Comparison of ENCODE assay signal across 8 cellular contexts in the genomic region with DNA sequence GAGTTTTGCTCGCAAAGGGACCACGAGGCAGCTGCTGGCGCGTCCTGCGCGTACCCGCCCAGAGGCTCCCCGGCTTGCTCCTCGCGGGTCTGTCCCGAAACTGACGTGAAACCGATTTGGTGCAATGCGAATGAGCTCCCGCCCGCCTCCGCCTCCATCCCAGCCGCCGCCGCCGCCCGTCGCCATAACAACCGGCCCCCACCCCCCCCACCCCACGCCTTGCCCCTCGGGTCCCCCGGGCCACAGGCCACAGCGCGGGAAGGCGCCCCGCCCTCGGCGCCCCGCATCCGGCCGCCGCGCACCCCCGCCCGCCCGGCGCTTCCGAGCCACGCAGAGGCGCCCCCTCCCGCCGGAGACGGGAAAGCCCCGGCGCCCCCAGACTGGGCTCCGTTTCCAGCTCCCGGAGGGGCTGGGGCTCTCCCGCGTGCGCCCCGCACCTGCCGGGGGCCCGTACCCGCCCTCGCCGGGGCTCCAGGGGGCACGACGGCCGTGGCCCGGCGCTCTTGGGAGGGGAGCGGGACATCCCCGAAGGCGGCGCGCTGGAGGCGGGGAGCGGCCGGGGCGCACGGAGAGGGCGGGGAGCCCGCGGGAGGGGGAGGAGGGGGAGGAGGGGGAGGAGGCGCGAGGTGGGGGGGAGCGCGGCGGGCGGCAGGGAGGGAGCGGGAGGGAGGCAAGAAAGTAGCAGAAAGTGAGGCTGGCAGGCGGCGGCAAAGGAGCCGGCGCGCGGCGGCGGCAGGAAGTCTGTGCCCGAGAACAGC. TPM values are rescaled to one million over a fixed set of nuclear protein-coding genes. Genes with fewer than 3 reads are reported as not detected.
DNase-seq lines count a peak whose midpoint lies in the region; ATAC-seq and TF ChIP-seq lines count a peak whose summit lies in the region.

Gene CAMK1D (plus strand): TSS at position 678 of the 758 bp plus-strand sequence.

- peak; percentile 78 for ATAC-seq in body of pancreas

- intact Hi-C loops in body of pancreas (cut with DNase I): no loop called here

- 0 to 2% methylated on average over 20 to 48 of the region's 95 CpGs for WGBS in body of pancreas, 2 donors
- WGBS in smooth muscle cell (ENCODE audit: low lambda C conversion rate): 2% methylated on average over 22 of the region's 95 CpGs

- TF ChIP-seq POLR2A in GM10847 (IDR thresholded peaks at IDR 0.05; ENCODE audit: extremely low read depth, insufficient read length) (peak; percentile 36), body of pancreas (IDR thresholded peaks at IDR 0.05) (peak; percentile 70 to 88 (median 82))

- H3K4me3 ChIP-seq in MG63: peak within 1 kb of the TSS; percentile 71
- H3K4me3 ChIP-seq in body of pancreas: peak within 1 kb of the TSS; percentile 67 to 70
- H3K4me3 ChIP-seq in iPS-18a (ENCODE audit: low read length): peak within 1 kb of the TSS; percentile 76
- peak within 1 kb of the TSS; percentile 69 for H3K4me3 ChIP-seq in smooth muscle cell

- peak; percentile 49 for DNase-seq in H4 (ENCODE audit: low spot score)
- DNase-seq in MG63: peak; percentile 80
- DNase-seq in UCSD-AML1 (lab: John Stamatoyannopoulos, UW; ENCODE audit: unreplicated experiment): peak; percentile 88
- peak; percentile 86 to 90 (median 88) for DNase-seq in body of pancreas
- peak; percentile 49 for DNase-seq in smooth muscle cell (lab: John Stamatoyannopoulos, UW; ENCODE audit: unreplicated experiment)
- DNase-seq in DMS114 treated with DMSO at 0.1 percent for 48 hours (lab: John Stamatoyannopoulos, UW; ENCODE audit: unreplicated experiment): no peak

- no peaks in the 10 kb centered on the region for H4K20me1 ChIP-seq in smooth muscle cell (ENCODE audit: low read depth)

- H3K27ac ChIP-seq in body of pancreas (peak within 1 kb of the TSS; percentile 87 to 96 (median 92)), iPS-18a (ENCODE audit: low read length) (no peak within 1 kb of the TSS), smooth muscle cell (ENCODE audit: low read depth) (no peak within 1 kb of the TSS)

- H3K9ac ChIP-seq in iPS-18a (ENCODE audit: low read length): peak within 1 kb of the TSS; percentile 50
- H3K9ac ChIP-seq in smooth muscle cell (ENCODE audit: low read depth): peak within 1 kb of the TSS; percentile 5

- no peaks in the 10 kb centered on the region for H3K9me3 ChIP-seq in MG63
- H3K9me3 ChIP-seq in body of pancreas: no peaks in the 10 kb centered on the region
- no peaks in the 10 kb centered on the region for H3K9me3 ChIP-seq in iPS-18a (ENCODE audit: control insufficient read depth, low read depth, low read length)
- H3K9me3 ChIP-seq in smooth muscle cell (replicated peaks; ENCODE audit: low read depth): no peaks in the 10 kb centered on the region

- peak within 1 kb of the TSS; percentile 100 for H3K4me2 ChIP-seq in smooth muscle cell

- H3K36me3 ChIP-seq in MG63: no peaks in the 10 kb centered on the region; the same call in 1 of the 2 replicates
- H3K36me3 ChIP-seq in body of pancreas (replicated peaks in 1 of 2; ENCODE audit: insufficient read depth in 1 of 2, low read depth in 2 of 2): no peaks in the 10 kb centered on the region
- H3K36me3 ChIP-seq in iPS-18a (ENCODE audit: control insufficient read depth, low read depth, low read length): no peaks in the 10 kb centered on the region
- no peaks in the 10 kb centered on the region for H3K36me3 ChIP-seq in smooth muscle cell (ENCODE audit: low read depth)

- no peaks in the 10 kb centered on the region for H3F3A ChIP-seq in smooth muscle cell (ENCODE audit: low read depth)

- no peaks in the 10 kb centered on the region for H3K79me2 ChIP-seq in smooth muscle cell (ENCODE audit: low read depth)

- H3K4me1 ChIP-seq in body of pancreas (peaks cover 58% of the 10 kb centered on the region), iPS-18a (ENCODE audit: control insufficient read depth, low read depth, low read length) (peaks cover 19% of the 10 kb centered on the region), smooth muscle cell (ENCODE audit: low read depth) (peaks cover 4% of the 10 kb centered on the region)

- TF ChIP-seq CTCF in body of pancreas (IDR thresholded peaks at IDR 0.05) (peak in 5 of 7 experiments; percentile 7 to 51 (median 30)), smooth muscle cell (IDR thresholded peaks at IDR 0.05; ENCODE audit: borderline replicate concordance, insufficient read depth, poor library complexity, severe bottlenecking) (peak; percentile 37)

- peak within 1 kb of the TSS; percentile 72 for H2AFZ ChIP-seq in smooth muscle cell (ENCODE audit: low read depth)

- H3K27me3 ChIP-seq in MG63 (no peaks in the 10 kb centered on the region), body of pancreas (no peaks in the 10 kb centered on the region), iPS-18a (ENCODE audit: control insufficient read depth, insufficient read depth, low read length) (peaks cover 42% of the 10 kb centered on the region), smooth muscle cell (ENCODE audit: low read depth) (peaks cover 59% of the 10 kb centered on the region)

RNA-seq across cellular contexts. Expression of gene CAMK1D, which starts in this region (rescaled TPM):
- total RNA-seq in H4 (2014; rRNA removed; shearing (Covaris generic)): 1.0 and 2.3 TPM in 2 replicates
- total RNA-seq in MG63 (2014; rRNA removed; shearing (Covaris generic); ENCODE audit: low replicate concordance): 6.8 and 13.2 TPM in 2 replicates
- total RNA-seq in body of pancreas: 10 to 100 TPM; 12.5 to 14.2 TPM
- total RNA-seq in smooth muscle cell: 1.6 and 1.9 TPM in 2 replicates
- polyA plus RNA-seq in smooth muscle cell: 2.3 and 3.7 TPM in 2 replicates

Comparison
In these comparisons a context has a peak if more than half of its experiments do, and no peak if none do; other contexts are left out.
1. H3K27ac ChIP-seq: peak in body of pancreas (4 of 4); none in iPS-18a (single experiment) and smooth muscle cell (single experiment).
2. Peak in every context shown above with its lines, with median percentiles within 50 percentile points of each other: H3K4me3 ChIP-seq.